In the genomic region with DNA sequence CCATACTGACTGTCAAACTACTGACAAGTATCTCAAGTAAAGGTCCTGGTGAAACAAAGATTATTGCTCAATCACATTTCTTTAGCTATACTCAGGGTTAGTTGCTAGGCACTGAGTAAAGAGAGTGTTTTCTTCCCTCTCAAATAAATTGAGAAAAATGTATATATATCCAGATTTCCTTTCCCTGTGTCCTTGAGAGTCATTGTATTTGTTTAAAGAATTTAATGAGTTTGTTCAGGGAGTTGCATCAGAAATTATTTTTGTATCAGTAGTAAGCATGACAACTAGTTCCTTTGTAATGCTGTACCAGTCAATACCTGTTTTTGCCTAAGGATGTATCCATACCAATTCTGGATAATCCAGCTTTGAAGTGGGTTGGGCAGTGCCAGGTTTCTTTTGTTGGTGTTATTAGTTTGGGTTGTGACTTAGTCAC, we compare ENCODE assay signal across 1 cellular context.
TF ChIP-seq lines count a peak whose summit lies in the region.

No MANE protein-coding gene starts in this region.

TF ChIP-seq in HEK293, 187 proteins besides CTCF, POLR2A, EP300 and RAD21 (continued from another document):
- TF ChIP-seq, protein P1, sequence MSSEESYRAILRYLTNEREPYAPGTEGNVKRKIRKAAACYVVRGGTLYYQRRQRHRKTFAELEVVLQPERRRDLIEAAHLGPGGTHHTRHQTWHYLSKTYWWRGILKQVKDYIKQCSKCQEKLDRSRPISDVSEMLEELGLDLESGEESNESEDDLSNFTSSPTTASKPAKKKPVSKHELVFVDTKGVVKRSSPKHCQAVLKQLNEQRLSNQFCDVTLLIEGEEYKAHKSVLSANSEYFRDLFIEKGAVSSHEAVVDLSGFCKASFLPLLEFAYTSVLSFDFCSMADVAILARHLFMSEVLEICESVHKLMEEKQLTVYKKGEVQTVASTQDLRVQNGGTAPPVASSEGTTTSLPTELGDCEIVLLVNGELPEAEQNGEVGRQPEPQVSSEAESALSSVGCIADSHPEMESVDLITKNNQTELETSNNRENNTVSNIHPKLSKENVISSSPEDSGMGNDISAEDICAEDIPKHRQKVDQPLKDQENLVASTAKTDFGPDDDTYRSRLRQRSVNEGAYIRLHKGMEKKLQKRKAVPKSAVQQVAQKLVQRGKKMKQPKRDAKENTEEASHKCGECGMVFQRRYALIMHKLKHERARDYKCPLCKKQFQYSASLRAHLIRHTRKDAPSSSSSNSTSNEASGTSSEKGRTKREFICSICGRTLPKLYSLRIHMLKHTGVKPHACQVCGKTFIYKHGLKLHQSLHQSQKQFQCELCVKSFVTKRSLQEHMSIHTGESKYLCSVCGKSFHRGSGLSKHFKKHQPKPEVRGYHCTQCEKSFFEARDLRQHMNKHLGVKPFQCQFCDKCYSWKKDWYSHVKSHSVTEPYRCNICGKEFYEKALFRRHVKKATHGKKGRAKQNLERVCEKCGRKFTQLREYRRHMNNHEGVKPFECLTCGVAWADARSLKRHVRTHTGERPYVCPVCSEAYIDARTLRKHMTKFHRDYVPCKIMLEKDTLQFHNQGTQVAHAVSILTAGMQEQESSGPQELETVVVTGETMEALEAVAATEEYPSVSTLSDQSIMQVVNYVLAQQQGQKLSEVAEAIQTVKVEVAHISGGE (tag by site-specific recombination; conservative IDR thresholded peaks at IDR 0.05; ENCODE audit: low read depth), result no peak
- TF ChIP-seq ZNF138 (tag by site-specific recombination; IDR thresholded peaks at IDR 0.05; ENCODE audit: borderline replicate concordance), result no peak
- TF ChIP-seq ZNF202 (tag by site-specific recombination; IDR thresholded peaks at IDR 0.05; ENCODE audit: borderline replicate concordance), result no peak
- TF ChIP-seq ZNF747 (tag by site-specific recombination; IDR thresholded peaks at IDR 0.05), result no peak
- TF ChIP-seq, protein P2, sequence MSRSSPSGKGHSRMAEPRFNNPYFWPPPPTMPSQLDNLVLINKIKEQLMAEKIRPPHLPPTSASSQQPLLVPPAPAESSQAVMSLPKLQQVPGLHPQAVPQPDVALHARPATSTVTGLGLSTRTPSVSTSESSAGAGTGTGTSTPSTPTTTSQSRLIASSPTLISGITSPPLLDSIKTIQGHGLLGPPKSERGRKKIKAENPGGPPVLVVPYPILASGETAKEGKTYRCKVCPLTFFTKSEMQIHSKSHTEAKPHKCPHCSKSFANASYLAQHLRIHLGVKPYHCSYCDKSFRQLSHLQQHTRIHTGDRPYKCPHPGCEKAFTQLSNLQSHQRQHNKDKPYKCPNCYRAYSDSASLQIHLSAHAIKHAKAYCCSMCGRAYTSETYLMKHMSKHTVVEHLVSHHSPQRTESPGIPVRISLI (tag by site-specific recombination; IDR thresholded peaks at IDR 0.05), result no peak
